ENCODE assay signal across 36 cellular contexts in the genomic region with DNA sequence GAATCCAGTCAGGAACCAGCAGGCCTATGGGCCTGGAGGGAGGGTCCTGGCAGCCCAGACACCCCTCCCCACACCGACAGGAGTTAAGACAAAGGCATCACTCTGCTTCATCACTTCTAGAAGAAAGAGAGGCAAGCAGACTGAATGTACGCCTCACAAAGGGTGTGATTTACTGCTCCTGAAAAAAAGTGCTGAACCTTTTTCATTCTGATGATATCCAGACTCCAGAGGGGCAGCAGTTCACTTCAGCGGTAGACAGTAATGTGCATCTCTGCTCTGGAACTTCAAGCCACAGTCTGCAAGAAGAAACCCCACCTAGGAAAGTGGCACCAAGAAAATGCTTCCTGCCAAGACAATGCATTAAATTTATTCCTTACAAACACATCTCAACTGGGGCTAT.
"Had no signal": no experiment of that assay in that cellular context is flagged by ENCODE, and none has a peak within 500 bp of the region (broad histone marks: within the 10 kb centered on the region; RNA-seq: fewer than 3 reads in every experiment).

No MANE protein-coding gene starts in this region.

- H3K9me3 ChIP-seq: adrenal gland, body of pancreas, breast epithelium had no signal

- H3K36me3 Mint-ChIP-seq: activated naive CD4-positive, alpha-beta T cell treated with anti-CD3 and anti-CD28 coated beads, Interleukin-2, amount 50 U/mL, for 72 hours; activated naive CD8-positive, alpha-beta T cell treated with anti-CD3 and anti-CD28 coated beads for 36 hours had no signal

- H3K4me3 Mint-ChIP-seq: activated B cell treated with CpG ODN at 0.5 μM for 24 hours; activated CD4-positive, alpha-beta memory T cell treated with anti-CD3 and anti-CD28 coated beads, Interleukin-2, amount 10 ng/mL, durations not matched to agents 7 days and 5 days; activated CD4-positive, alpha-beta T cell treated with anti-CD3 and anti-CD28 coated beads for 36 hours; activated CD4-positive, alpha-beta T cell treated with anti-CD3 and anti-CD28 coated beads, Interleukin-2, amount 10 ng/mL, durations not matched to agents 7 days and 5 days; activated CD8-positive, alpha-beta T cell treated with anti-CD3 and anti-CD28 coated beads, Interleukin-2, amount 10 ng/mL, durations not matched to agents 7 days and 5 days; activated naive CD4-positive, alpha-beta T cell treated with anti-CD3 and anti-CD28 coated beads for 36 hours; activated naive CD8-positive, alpha-beta T cell treated with anti-CD3 and anti-CD28 coated beads for 36 hours; activated T-cell treated with anti-CD3 and anti-CD28 coated beads, Interleukin-2, amount 50 U/mL, for 4 hours; activated T-cell treated with anti-CD3 and anti-CD28 coated beads, Interleukin-2, amount 50 U/mL, for 72 hours; activated T-helper 1 cell treated with anti-CD3 and anti-CD28 coated beads, Interleukin-12 subunit alpha, Interleukin-12 subunit beta, Interleukin-2, Interleukin-4 antibody, amounts not matched to agents 30 ng/mL and 10 ng/mL and 1 ng/mL, durations not matched to agents 14 hours and 24 hours and 36 hours; activated T-helper 17 cell treated with anti-CD3 and anti-CD28 coated beads, Interleukin-2, amount 50 U/mL, for 72 hours; T-helper 1 cell treated with Interleukin-12 subunit alpha and Interleukin-12 subunit beta and Interleukin-4 antibody, amounts not matched to agents 30 μg/mL and 1 μg/mL, for 36 hours; T-helper 2 cell treated with Interferon-gamma antibody and Interleukin-4, amounts not matched to agents 5 μg/mL and 100 μg/mL, for 36 hours had no signal

- H3K36me3 ChIP-seq: adrenal gland, brain microvascular endothelial cell, breast epithelium had no signal

- H3K27ac ChIP-seq: adrenal gland, body of pancreas, brain microvascular endothelial cell, breast epithelium, VCaP had no signal

- H3K4me1 ChIP-seq: adrenal gland, body of pancreas, breast epithelium had no signal

- H3K27me3 Mint-ChIP-seq: activated B cell treated with CpG ODN at 0.5 μM for 24 hours; activated CD4-positive, alpha-beta memory T cell treated with anti-CD3 and anti-CD28 coated beads, Interleukin-2, amount 10 ng/mL, durations not matched to agents 7 days and 5 days; activated CD4-positive, alpha-beta T cell treated with anti-CD3 and anti-CD28 coated beads, Interleukin-2, amount 10 ng/mL, durations not matched to agents 7 days and 5 days had no signal

- DNase-seq: activated B cell treated with CpG ODN at 0.5 μM for 24 hours; activated CD4-positive, alpha-beta memory T cell treated with anti-CD3 and anti-CD28 coated beads, Interleukin-2, amount 10 ng/mL, durations not matched to agents 7 days and 5 days; activated CD4-positive, alpha-beta T cell treated with anti-CD3 and anti-CD28 coated beads for 1 hour; activated CD4-positive, alpha-beta T cell treated with anti-CD3 and anti-CD28 coated beads for 36 hours; activated CD4-positive, alpha-beta T cell treated with anti-CD3 and anti-CD28 coated beads for 48 hours; activated CD4-positive, alpha-beta T cell treated with anti-CD3 and anti-CD28 coated beads, Interleukin-2, amount 10 ng/mL, durations not matched to agents 7 days and 5 days; activated CD4-positive, alpha-beta T cell treated with anti-CD3 and anti-CD28 coated beads, Interleukin-2, amount 50 U/mL, for 48 hours; activated CD8-positive, alpha-beta memory T cell treated with anti-CD3 and anti-CD28 coated beads, Interleukin-2, amount 50 U/mL, for 4 hours; activated CD8-positive, alpha-beta T cell treated with anti-CD3 and anti-CD28 coated beads, Interleukin-2, amount 10 ng/mL, durations not matched to agents 7 days and 5 days; activated effector memory CD4-positive, alpha-beta T cell treated with anti-CD3 and anti-CD28 coated beads, Interleukin-2, amount 50 U/mL, for 16 hours; activated gamma-delta T cell treated with Interleukin-2 at 50 U/mL for 16 hours; activated naive CD4-positive, alpha-beta T cell; activated naive CD4-positive, alpha-beta T cell treated with anti-CD3 and anti-CD28 coated beads for 36 hours; activated naive CD4-positive, alpha-beta T cell treated with anti-CD3 and anti-CD28 coated beads, Interleukin-2, amount 50 U/mL, for 16 hours; activated naive CD8-positive, alpha-beta T cell treated with anti-CD3 and anti-CD28 coated beads for 36 hours; activated T-cell treated with anti-CD3 and anti-CD28 coated beads for 4 hours; activated T-cell treated with anti-CD3 and anti-CD28 coated beads, Interleukin-2, amount 50 U/mL, for 1 hour; activated T-cell treated with anti-CD3 and anti-CD28 coated beads, Interleukin-2, amount 50 U/mL, for 4 hours; activated T-cell treated with anti-CD3 and anti-CD28 coated beads, Interleukin-2, amount 50 U/mL, for 72 hours; adrenal gland; amniotic stem cell; aorta; body of pancreas; brain microvascular endothelial cell; central memory CD4-positive, alpha-beta T cell; cerebellar nuclear complex; T-helper 1 cell; T-helper 2 cell; T-helper 9 cell had no signal

- H3K4me3 ChIP-seq: adrenal gland, body of pancreas, breast epithelium had no signal

- ATAC-seq: activated CD4-positive, alpha-beta T cell treated with anti-CD3 and anti-CD28 coated beads for 36 hours; activated CD8-positive, alpha-beta T cell treated with anti-CD3 and anti-CD28 coated beads, Interleukin-2, amount 10 ng/mL, durations not matched to agents 7 days and 5 days; activated naive CD4-positive, alpha-beta T cell treated with anti-CD3 and anti-CD28 coated beads, Interleukin-2, amount 50 U/mL, for 72 hours; activated T-cell treated with anti-CD3 and anti-CD28 coated beads, Interleukin-2, amount 50 U/mL, for 4 hours; activated T-cell treated with anti-CD3 and anti-CD28 coated beads, Interleukin-2, amount 50 U/mL, for 72 hours; activated T-helper 17 cell treated with anti-CD3 and anti-CD28 coated beads, Interleukin-2, amount 50 U/mL, for 72 hours; body of pancreas had no signal

- H3K27me3 ChIP-seq: body of pancreas, brain microvascular endothelial cell, breast epithelium had no signal

- H3K9me3 Mint-ChIP-seq: activated B cell treated with CpG ODN at 0.5 μM for 24 hours; activated CD4-positive, alpha-beta memory T cell treated with anti-CD3 and anti-CD28 coated beads, Interleukin-2, amount 10 ng/mL, durations not matched to agents 7 days and 5 days; activated CD4-positive, alpha-beta T cell treated with anti-CD3 and anti-CD28 coated beads, Interleukin-2, amount 10 ng/mL, durations not matched to agents 7 days and 5 days; activated naive CD4-positive, alpha-beta T cell treated with anti-CD3 and anti-CD28 coated beads for 36 hours; activated naive CD4-positive, alpha-beta T cell treated with anti-CD3 and anti-CD28 coated beads, Interleukin-2, amount 50 U/mL, for 72 hours; activated naive CD8-positive, alpha-beta T cell treated with anti-CD3 and anti-CD28 coated beads for 36 hours; activated T-cell treated with anti-CD3 and anti-CD28 coated beads, Interleukin-2, amount 50 U/mL, for 4 hours; activated T-cell treated with anti-CD3 and anti-CD28 coated beads, Interleukin-2, amount 50 U/mL, for 72 hours; activated T-helper 1 cell treated with anti-CD3 and anti-CD28 coated beads, Interleukin-12 subunit alpha, Interleukin-12 subunit beta, Interleukin-2, Interleukin-4 antibody, amounts not matched to agents 30 ng/mL and 10 ng/mL and 1 ng/mL, durations not matched to agents 14 hours and 24 hours and 36 hours; activated T-helper 17 cell treated with anti-CD3 and anti-CD28 coated beads, Interleukin-2, amount 50 U/mL, for 72 hours; T-helper 1 cell treated with Interleukin-12 subunit alpha and Interleukin-12 subunit beta and Interleukin-4 antibody, amounts not matched to agents 30 μg/mL and 1 μg/mL, for 36 hours; T-helper 2 cell treated with Interferon-gamma antibody and Interleukin-4, amounts not matched to agents 5 μg/mL and 100 μg/mL, for 36 hours had no signal

- H3K4me1 Mint-ChIP-seq: activated B cell treated with CpG ODN at 0.5 μM for 24 hours; activated CD4-positive, alpha-beta memory T cell treated with anti-CD3 and anti-CD28 coated beads, Interleukin-2, amount 10 ng/mL, durations not matched to agents 7 days and 5 days; activated CD4-positive, alpha-beta T cell treated with anti-CD3 and anti-CD28 coated beads for 36 hours; activated CD4-positive, alpha-beta T cell treated with anti-CD3 and anti-CD28 coated beads, Interleukin-2, amount 10 ng/mL, durations not matched to agents 7 days and 5 days; activated naive CD8-positive, alpha-beta T cell treated with anti-CD3 and anti-CD28 coated beads for 36 hours; activated T-helper 17 cell treated with anti-CD3 and anti-CD28 coated beads, Interleukin-2, amount 50 U/mL, for 72 hours had no signal

- H3K27ac Mint-ChIP-seq: activated B cell treated with CpG ODN at 0.5 μM for 24 hours; activated CD4-positive, alpha-beta memory T cell treated with anti-CD3 and anti-CD28 coated beads, Interleukin-2, amount 10 ng/mL, durations not matched to agents 7 days and 5 days; activated CD4-positive, alpha-beta T cell treated with anti-CD3 and anti-CD28 coated beads for 36 hours; activated CD4-positive, alpha-beta T cell treated with anti-CD3 and anti-CD28 coated beads, Interleukin-2, amount 10 ng/mL, durations not matched to agents 7 days and 5 days; activated CD8-positive, alpha-beta T cell treated with anti-CD3 and anti-CD28 coated beads, Interleukin-2, amount 10 ng/mL, durations not matched to agents 7 days and 5 days; activated naive CD4-positive, alpha-beta T cell treated with anti-CD3 and anti-CD28 coated beads for 36 hours; activated naive CD4-positive, alpha-beta T cell treated with anti-CD3 and anti-CD28 coated beads, Interleukin-2, amount 50 U/mL, for 72 hours; activated naive CD8-positive, alpha-beta T cell treated with anti-CD3 and anti-CD28 coated beads for 36 hours; activated T-cell treated with anti-CD3 and anti-CD28 coated beads, Interleukin-2, amount 50 U/mL, for 72 hours; activated T-helper 1 cell treated with anti-CD3 and anti-CD28 coated beads, Interleukin-12 subunit alpha, Interleukin-12 subunit beta, Interleukin-2, Interleukin-4 antibody, amounts not matched to agents 30 ng/mL and 10 ng/mL and 1 ng/mL, durations not matched to agents 14 hours and 24 hours and 36 hours; activated T-helper 17 cell treated with anti-CD3 and anti-CD28 coated beads, Interleukin-2, amount 50 U/mL, for 72 hours; T-helper 1 cell treated with Interleukin-12 subunit alpha and Interleukin-12 subunit beta and Interleukin-4 antibody, amounts not matched to agents 30 μg/mL and 1 μg/mL, for 36 hours; T-helper 2 cell treated with Interferon-gamma antibody and Interleukin-4, amounts not matched to agents 5 μg/mL and 100 μg/mL, for 36 hours had no signal
